7 cellular contexts compared by ENCODE assay signal in the genomic region with DNA sequence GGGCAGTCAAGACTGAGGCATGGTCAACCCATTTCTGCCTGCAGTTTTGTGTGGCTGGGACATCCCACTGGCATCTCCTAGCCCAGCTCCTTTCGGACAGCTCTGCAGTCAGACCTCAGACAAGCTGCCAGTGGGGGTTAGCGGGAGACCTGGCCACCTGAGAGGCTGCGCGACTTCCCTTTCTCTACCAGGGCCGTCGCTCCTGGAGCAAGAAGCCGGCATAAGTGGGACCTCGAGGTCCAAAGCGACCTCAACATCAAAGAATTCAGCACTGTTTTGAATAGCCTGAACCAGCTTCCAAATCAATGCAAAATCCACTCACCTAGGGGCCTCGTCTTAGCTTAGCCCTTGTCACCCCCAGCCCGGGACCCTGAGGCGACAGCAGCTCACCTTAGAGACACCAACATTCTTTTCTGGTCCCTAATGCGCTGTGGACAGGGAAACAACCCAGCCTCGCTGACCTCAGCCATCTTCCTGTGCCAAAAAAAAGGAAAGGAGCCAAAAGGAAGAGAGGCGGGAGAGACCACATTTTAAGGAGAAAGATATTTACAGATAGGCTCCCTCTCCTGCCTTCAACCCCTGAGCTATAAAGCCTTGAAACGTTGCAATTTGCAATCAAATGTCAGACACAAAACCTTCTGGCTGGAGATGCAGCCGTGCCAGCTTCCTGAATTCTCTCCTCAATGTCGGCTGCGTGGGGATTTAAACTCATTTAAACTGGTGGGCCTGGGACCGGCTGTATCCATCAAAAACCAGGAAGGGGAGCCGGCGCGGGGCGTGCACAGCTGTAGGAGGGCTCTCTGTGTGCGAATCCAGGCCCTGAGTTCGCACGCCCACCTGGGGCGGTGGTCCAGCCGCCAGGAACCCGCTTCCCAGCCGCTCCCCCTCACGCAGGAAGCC.
DNase-seq lines count a peak whose midpoint lies in the region; ATAC-seq and TF ChIP-seq lines count a peak whose summit lies in the region.

No MANE protein-coding gene starts in this region.

- DNase-seq in activated CD8-positive, alpha-beta T cell treated with anti-CD3 and anti-CD28 coated beads for 36 hours, result no peak
- DNase-seq in spleen (no peak), SJCRH30 (no peak)

- peaks cover 2% of the 10 kb centered on the region; the same call in 1 of the 2 replicates for H3K4me1 ChIP-seq in HEK293 (ENCODE audit: control insufficient read depth, insufficient read depth, low read length)
- H3K4me1 ChIP-seq in iPS-15b (ENCODE audit: control insufficient read depth, insufficient read depth, low read length), result peaks cover 6% of the 10 kb centered on the region
- H3K4me1 ChIP-seq in spleen, result peaks cover 11 to 41% (median 25%) of the 10 kb centered on the region in 6 donors
- H3K4me1 ChIP-seq in SJCRH30, result peaks cover 8% of the 10 kb centered on the region

- H3K4me3 Mint-ChIP-seq in activated CD8-positive, alpha-beta T cell treated with anti-CD3 and anti-CD28 coated beads for 36 hours, result peak overlapping the region; percentile 51

- ATAC-seq in activated CD8-positive, alpha-beta T cell treated with anti-CD3 and anti-CD28 coated beads for 36 hours, result no peak
- ATAC-seq in GM21526 (IDR thresholded peaks at IDR 0.05; ENCODE audit: low FRiP score, unreplicated experiment) (no peak), HG03520 (IDR thresholded peaks at IDR 0.05; ENCODE audit: unreplicated experiment) (no peak)

- H3K36me3 ChIP-seq in HEK293 (ENCODE audit: control insufficient read depth in 2 of 2, insufficient read depth in 1 of 2, low read length in 2 of 2) (no peaks in the 10 kb centered on the region), iPS-15b (ENCODE audit: control insufficient read depth, insufficient read depth, low read length) (no peaks in the 10 kb centered on the region), spleen (no peaks in the 10 kb centered on the region), SJCRH30 (no peaks in the 10 kb centered on the region)

- H3K27ac ChIP-seq in HEK293 (ENCODE audit: extremely low read depth, low read depth, low read length), result no peak overlapping the region
- peak overlapping the region in 7 of 8 donors; percentile 48 to 82 (median 72) for H3K27ac ChIP-seq in spleen
- H3K27ac ChIP-seq in SJCRH30, result no peak overlapping the region

- no peaks in the 10 kb centered on the region for H3K9me3 Mint-ChIP-seq in activated CD8-positive, alpha-beta T cell treated with anti-CD3 and anti-CD28 coated beads for 36 hours

- no peak for TF ChIP-seq POLR2A in spleen (IDR thresholded peaks at IDR 0.05)

- WGBS in spleen, 5 donors, result 19 to 30% (median 24%) methylated on average over 28 to 32 of the region's 32 CpGs

- no peak overlapping the region for H3K9ac ChIP-seq in iPS-15b (ENCODE audit: low read depth, low read length)

- intact Hi-C loops in activated CD8-positive, alpha-beta T cell treated with anti-CD3 and anti-CD28 coated beads for 36 hours (cut with micrococcal nuclease), result loop anchor here (5.0 to 10.0 kb wide), 2 partner anchors 279 to 361 kb away; no protein-coding TSS in a partner anchor
- intact Hi-C loops in spleen (cut with DNase I; ENCODE audit: low total_unique reads), result loop anchor here (5.0 to 10.0 kb wide), 2 partner anchors 279 to 361 kb away; no protein-coding TSS in a partner anchor

- H3K4me3 ChIP-seq in HEK293 (ENCODE audit: low read depth, low read length) (peak overlapping the region; percentile 62), iPS-15b (ENCODE audit: low read depth, low read length) (peak overlapping the region; percentile 68), spleen (peak overlapping the region; percentile 25 to 78 (median 52)), SJCRH30 (no peak overlapping the region)

- H3K4me1 Mint-ChIP-seq in activated CD8-positive, alpha-beta T cell treated with anti-CD3 and anti-CD28 coated beads for 36 hours (ENCODE audit: low read depth), result peaks cover 6% of the 10 kb centered on the region

- no peak for TF ChIP-seq CTCF in HEK293 (tag by site-specific recombination; IDR thresholded peaks at IDR 0.05)
- TF ChIP-seq CTCF in activated CD8-positive, alpha-beta T cell treated with anti-CD3 and anti-CD28 coated beads for 36 hours (IDR thresholded peaks at IDR 0.05), result no peak
- no peak for TF ChIP-seq CTCF in spleen (IDR thresholded peaks at IDR 0.05 in 8 of 11, conservative IDR thresholded peaks at IDR 0.05 in 3 of 11)

- POLR2A ChIA-PET in HEK293 (lab: Yijun Ruan, JAX), result interaction anchor here (0.6 to 0.7 kb wide), 4 partner anchors 18 to 233 kb away, joined by 4 to 9 read pairs (median 5); no protein-coding TSS in a partner anchor
- POLR2A ChIA-PET in activated CD8-positive, alpha-beta T cell treated with anti-CD3 and anti-CD28 coated beads for 36 hours (lab: Charles Lee), result no interaction called here

- peaks cover 22% of the 10 kb centered on the region for H3K27me3 ChIP-seq in iPS-15b (ENCODE audit: control insufficient read depth, insufficient read depth, low read length)
- H3K27me3 ChIP-seq in spleen (replicated peaks in 1 of 7), result peaks cover 0 to 40% (median 15%) of the 10 kb centered on the region in 7 donors
- no peaks in the 10 kb centered on the region for H3K27me3 ChIP-seq in SJCRH30

- CTCF ChIA-PET in HEK293 (lab: Yijun Ruan, JAX), result interaction anchor here (0.6 to 4.3 kb wide), 39 partner anchors 8 to 842 kb away, joined by 3 to 29 read pairs (median 5); a partner anchor contains a TSS
- CTCF ChIA-PET in activated CD8-positive, alpha-beta T cell treated with anti-CD3 and anti-CD28 coated beads for 36 hours (lab: Charles Lee), result interaction anchor here (0.7 to 4.0 kb wide), 30 partner anchors 11 to 843 kb away, joined by 3 to 30 read pairs (median 4); a partner anchor contains a TSS

- H3K9me3 ChIP-seq in HEK293 (ENCODE audit: control insufficient read depth, insufficient read depth, low read depth, low read length) (no peaks in the 10 kb centered on the region), iPS-15b (ENCODE audit: control insufficient read depth, insufficient read depth, low read length) (no peaks in the 10 kb centered on the region), spleen (peaks cover 0 to 11% (median 6%) of the 10 kb centered on the region in 8 donors), SJCRH30 (replicated peaks) (peaks cover 4% of the 10 kb centered on the region; the same call in 1 of the 2 replicates)

- H3K27ac Mint-ChIP-seq in activated CD8-positive, alpha-beta T cell treated with anti-CD3 and anti-CD28 coated beads for 36 hours, result no peak overlapping the region

- H3K27me3 Mint-ChIP-seq in activated CD8-positive, alpha-beta T cell treated with anti-CD3 and anti-CD28 coated beads for 36 hours, result peaks cover 22% of the 10 kb centered on the region

- no peaks in the 10 kb centered on the region for H3K36me3 Mint-ChIP-seq in activated CD8-positive, alpha-beta T cell treated with anti-CD3 and anti-CD28 coated beads for 36 hours (ENCODE audit: low read depth)

TF ChIP-seq in HEK293, 187 proteins besides CTCF, POLR2A, EP300 and RAD21 (continues in another document):
- TF ChIP-seq, protein P1, sequence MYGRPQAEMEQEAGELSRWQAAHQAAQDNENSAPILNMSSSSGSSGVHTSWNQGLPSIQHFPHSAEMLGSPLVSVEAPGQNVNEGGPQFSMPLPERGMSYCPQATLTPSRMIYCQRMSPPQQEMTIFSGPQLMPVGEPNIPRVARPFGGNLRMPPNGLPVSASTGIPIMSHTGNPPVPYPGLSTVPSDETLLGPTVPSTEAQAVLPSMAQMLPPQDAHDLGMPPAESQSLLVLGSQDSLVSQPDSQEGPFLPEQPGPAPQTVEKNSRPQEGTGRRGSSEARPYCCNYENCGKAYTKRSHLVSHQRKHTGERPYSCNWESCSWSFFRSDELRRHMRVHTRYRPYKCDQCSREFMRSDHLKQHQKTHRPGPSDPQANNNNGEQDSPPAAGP (tag by site-specific recombination; IDR thresholded peaks at IDR 0.05), result no peak
- no peak for TF ChIP-seq MYNN (tag by site-specific recombination; IDR thresholded peaks at IDR 0.05; ENCODE audit: borderline replicate concordance)
- TF ChIP-seq ZNF354C (tag by site-specific recombination; IDR thresholded peaks at IDR 0.05; ENCODE audit: borderline replicate concordance, low read depth), result no peak
- no peak for TF ChIP-seq ZNF138 (tag by site-specific recombination; IDR thresholded peaks at IDR 0.05; ENCODE audit: borderline replicate concordance)
- TF ChIP-seq ZSCAN23 (tag by site-specific recombination; IDR thresholded peaks at IDR 0.05), result no peak
- no peak for TF ChIP-seq OVOL3 (tag by site-specific recombination; IDR thresholded peaks at IDR 0.05)
- no peak for TF ChIP-seq ZNF404 (tag by site-specific recombination; IDR thresholded peaks at IDR 0.05)
- TF ChIP-seq TRIM28 (IDR thresholded peaks at IDR 0.05; ENCODE audit: borderline replicate concordance, low read length), result no peak
- TF ChIP-seq ZNF830 (tag by site-specific recombination; IDR thresholded peaks at IDR 0.05; ENCODE audit: low read depth), result no peak
- TF ChIP-seq, protein P2, sequence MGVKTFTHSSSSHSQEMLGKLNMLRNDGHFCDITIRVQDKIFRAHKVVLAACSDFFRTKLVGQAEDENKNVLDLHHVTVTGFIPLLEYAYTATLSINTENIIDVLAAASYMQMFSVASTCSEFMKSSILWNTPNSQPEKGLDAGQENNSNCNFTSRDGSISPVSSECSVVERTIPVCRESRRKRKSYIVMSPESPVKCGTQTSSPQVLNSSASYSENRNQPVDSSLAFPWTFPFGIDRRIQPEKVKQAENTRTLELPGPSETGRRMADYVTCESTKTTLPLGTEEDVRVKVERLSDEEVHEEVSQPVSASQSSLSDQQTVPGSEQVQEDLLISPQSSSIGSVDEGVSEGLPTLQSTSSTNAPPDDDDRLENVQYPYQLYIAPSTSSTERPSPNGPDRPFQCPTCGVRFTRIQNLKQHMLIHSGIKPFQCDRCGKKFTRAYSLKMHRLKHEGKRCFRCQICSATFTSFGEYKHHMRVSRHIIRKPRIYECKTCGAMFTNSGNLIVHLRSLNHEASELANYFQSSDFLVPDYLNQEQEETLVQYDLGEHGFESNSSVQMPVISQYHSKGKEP (tag by site-specific recombination; IDR thresholded peaks at IDR 0.05), result no peak
- no peak for TF ChIP-seq ZNF558 (tag by site-specific recombination; IDR thresholded peaks at IDR 0.05)
- TF ChIP-seq, protein P3, sequence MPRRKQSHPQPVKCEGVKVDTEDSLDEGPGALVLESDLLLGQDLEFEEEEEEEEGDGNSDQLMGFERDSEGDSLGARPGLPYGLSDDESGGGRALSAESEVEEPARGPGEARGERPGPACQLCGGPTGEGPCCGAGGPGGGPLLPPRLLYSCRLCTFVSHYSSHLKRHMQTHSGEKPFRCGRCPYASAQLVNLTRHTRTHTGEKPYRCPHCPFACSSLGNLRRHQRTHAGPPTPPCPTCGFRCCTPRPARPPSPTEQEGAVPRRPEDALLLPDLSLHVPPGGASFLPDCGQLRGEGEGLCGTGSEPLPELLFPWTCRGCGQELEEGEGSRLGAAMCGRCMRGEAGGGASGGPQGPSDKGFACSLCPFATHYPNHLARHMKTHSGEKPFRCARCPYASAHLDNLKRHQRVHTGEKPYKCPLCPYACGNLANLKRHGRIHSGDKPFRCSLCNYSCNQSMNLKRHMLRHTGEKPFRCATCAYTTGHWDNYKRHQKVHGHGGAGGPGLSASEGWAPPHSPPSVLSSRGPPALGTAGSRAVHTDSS (tag by site-specific recombination; IDR thresholded peaks at IDR 0.05), result no peak
- no peak for TF ChIP-seq ZNF596 (tag by site-specific recombination; IDR thresholded peaks at IDR 0.05)

Comparison
In these comparisons a context has a peak if more than half of its experiments do, and no peak if none do; other contexts are left out.
1. H3K27ac ChIP-seq: peak in spleen (7 of 8); none in HEK293 (single experiment) and SJCRH30 (single experiment).